Comparison of ENCODE assay signal across 1 cellular context in genomic region chr2:73736378-73736777, GRCh38.
TF ChIP-seq lines count a peak whose summit lies in the region.

No MANE protein-coding gene starts in this region.

TF ChIP-seq in H1, 55 proteins besides CTCF, POLR2A, EP300 and RAD21:
- TF ChIP-seq NANOG (IDR thresholded peaks at IDR 0.05; ENCODE audit: insufficient read depth, low read depth, low read length, poor library complexity, severe bottlenecking) (no peak), JUN (IDR thresholded peaks at IDR 0.05; ENCODE audit: low read depth, low read length) (no peak), MAX (IDR thresholded peaks at IDR 0.05) (no peak), TCF12 (IDR thresholded peaks at IDR 0.05; ENCODE audit: low read depth, low read length) (no peak), BCL11A (IDR thresholded peaks at IDR 0.05; ENCODE audit: low read depth in 2 of 2, low read length in 2 of 2) (no peak), CHD1 (IDR thresholded peaks at IDR 0.05; ENCODE audit: low read depth, low read length) (no peak), E2F6 (IDR thresholded peaks at IDR 0.05) (no peak), RNF2 (IDR thresholded peaks at IDR 0.05; ENCODE audit: borderline replicate concordance, low read depth, low read length, missing control alignments, poor library complexity, severe bottlenecking) (no peak), SIN3A (conservative IDR thresholded peaks at IDR 0.05 in 1 of 2, IDR thresholded peaks at IDR 0.05 in 1 of 2; ENCODE audit: low read depth in 1 of 2, low read length in 2 of 2) (no peak), TBP (IDR thresholded peaks at IDR 0.05; ENCODE audit: low read depth, low read length) (no peak)
